1 cellular context compared by ENCODE assay signal in the genomic region with DNA sequence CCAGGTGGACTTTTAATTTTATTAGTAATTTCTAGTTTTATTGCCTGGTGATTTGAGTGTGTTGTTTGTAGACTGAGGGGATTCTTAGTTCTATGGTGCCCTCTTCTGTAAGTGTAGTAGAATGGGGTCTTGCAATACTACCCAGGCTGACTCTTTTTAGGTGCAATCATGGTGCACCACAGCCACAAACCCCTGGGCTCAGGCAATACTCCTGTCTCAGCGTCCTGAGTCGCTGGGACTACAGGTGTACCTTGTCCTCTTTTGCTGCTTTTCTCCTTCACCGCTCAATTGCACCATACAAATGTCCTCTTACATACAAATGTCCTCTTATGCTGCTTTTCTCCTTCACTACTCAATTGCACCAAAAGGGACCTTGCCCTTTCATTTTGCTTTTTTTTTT.
TF ChIP-seq lines count a peak whose summit lies in the region.

No MANE protein-coding gene starts in this region.

TF ChIP-seq in IMR-90, 13 proteins besides CTCF, POLR2A, EP300 and RAD21 (continued from another document):
- TF ChIP-seq CEBPB (IDR thresholded peaks at IDR 0.05; ENCODE audit: low read depth, low read length) (no peak), CHD1 (IDR thresholded peaks at IDR 0.05; ENCODE audit: low read depth, low read length) (no peak)
